1 cellular context compared by ENCODE assay signal in the genomic region with DNA sequence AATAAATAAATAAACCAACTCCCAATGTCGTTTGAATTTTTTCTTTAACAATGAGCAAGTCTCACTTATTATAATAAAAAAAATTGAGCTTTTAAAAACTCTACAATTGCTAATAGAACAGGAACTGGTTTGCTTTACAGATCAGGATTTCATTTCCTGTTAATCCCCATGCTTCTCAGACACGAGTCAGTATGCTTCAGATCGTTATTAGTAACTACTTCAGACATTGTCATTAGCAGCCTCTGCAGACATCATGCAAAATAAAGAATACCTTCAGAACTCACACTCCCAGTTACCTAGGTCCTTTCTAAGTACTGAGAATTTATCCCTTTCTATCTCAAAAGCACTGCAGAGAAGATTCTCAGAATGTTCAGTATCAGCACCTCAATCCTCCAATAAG.
TF ChIP-seq lines count a peak whose summit lies in the region.

No MANE protein-coding gene starts in this region.

TF ChIP-seq in HepG2, 621 proteins besides CTCF, POLR2A, EP300 and RAD21:
- TF ChIP-seq, protein P1, sequence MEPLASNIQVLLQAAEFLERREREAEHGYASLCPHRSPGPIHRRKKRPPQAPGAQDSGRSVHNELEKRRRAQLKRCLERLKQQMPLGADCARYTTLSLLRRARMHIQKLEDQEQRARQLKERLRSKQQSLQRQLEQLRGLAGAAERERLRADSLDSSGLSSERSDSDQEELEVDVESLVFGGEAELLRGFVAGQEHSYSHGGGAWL (CRISPR knock-in tag; IDR thresholded peaks at IDR 0.05): no peak
- TF ChIP-seq SRSF9 (IDR thresholded peaks at IDR 0.05; ENCODE audit: borderline replicate concordance, insufficient read depth, low read depth, low read length, poor library complexity, severe bottlenecking) (no peak), GATAD1 (CRISPR knock-in tag; IDR thresholded peaks at IDR 0.05) (no peak), ZNF768 (CRISPR knock-in tag; IDR thresholded peaks at IDR 0.05) (no peak), TBX3 (IDR thresholded peaks at IDR 0.05; ENCODE audit: borderline replicate concordance) (no peak), ZZZ3 (CRISPR knock-in tag; IDR thresholded peaks at IDR 0.05; ENCODE audit: borderline replicate concordance) (no peak), RFX5 (IDR thresholded peaks at IDR 0.05; ENCODE audit: low read depth, low read length) (no peak), SP5 (CRISPR knock-in tag; IDR thresholded peaks at IDR 0.05; ENCODE audit: borderline replicate concordance, low read depth) (no peak), CCDC6 (CRISPR knock-in tag; IDR thresholded peaks at IDR 0.05) (no peak), PAX8 (CRISPR knock-in tag; IDR thresholded peaks at IDR 0.05; ENCODE audit: borderline replicate concordance) (no peak), ZNF788 (CRISPR knock-in tag; IDR thresholded peaks at IDR 0.05; ENCODE audit: borderline replicate concordance) (no peak), NR1H2 (CRISPR knock-in tag; IDR thresholded peaks at IDR 0.05; ENCODE audit: borderline replicate concordance, low read depth) (no peak), ZNF550 (CRISPR knock-in tag; IDR thresholded peaks at IDR 0.05; ENCODE audit: borderline replicate concordance) (no peak), MYC (CRISPR knock-in tag; IDR thresholded peaks at IDR 0.05; ENCODE audit: borderline replicate concordance) (no peak), CREB1 (IDR thresholded peaks at IDR 0.05) (no peak), CREB1 (CRISPR knock-in tag; IDR thresholded peaks at IDR 0.05) (no peak)
- TF ChIP-seq, protein P2, sequence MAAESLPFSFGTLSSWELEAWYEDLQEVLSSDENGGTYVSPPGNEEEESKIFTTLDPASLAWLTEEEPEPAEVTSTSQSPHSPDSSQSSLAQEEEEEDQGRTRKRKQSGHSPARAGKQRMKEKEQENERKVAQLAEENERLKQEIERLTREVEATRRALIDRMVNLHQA (CRISPR knock-in tag; IDR thresholded peaks at IDR 0.05): no peak
- TF ChIP-seq, protein P3, sequence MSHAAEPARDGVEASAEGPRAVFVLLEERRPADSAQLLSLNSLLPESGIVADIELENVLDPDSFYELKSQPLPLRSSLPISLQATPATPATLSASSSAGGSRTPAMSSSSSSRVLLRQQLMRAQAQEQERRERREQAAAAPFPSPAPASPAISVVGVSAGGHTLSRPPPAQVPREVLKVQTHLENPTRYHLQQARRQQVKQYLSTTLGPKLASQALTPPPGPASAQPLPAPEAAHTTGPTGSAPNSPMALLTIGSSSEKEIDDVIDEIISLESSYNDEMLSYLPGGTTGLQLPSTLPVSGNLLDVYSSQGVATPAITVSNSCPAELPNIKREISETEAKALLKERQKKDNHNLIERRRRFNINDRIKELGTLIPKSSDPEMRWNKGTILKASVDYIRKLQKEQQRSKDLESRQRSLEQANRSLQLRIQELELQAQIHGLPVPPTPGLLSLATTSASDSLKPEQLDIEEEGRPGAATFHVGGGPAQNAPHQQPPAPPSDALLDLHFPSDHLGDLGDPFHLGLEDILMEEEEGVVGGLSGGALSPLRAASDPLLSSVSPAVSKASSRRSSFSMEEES (CRISPR knock-in tag; IDR thresholded peaks at IDR 0.05): no peak
- TF ChIP-seq, protein P4, sequence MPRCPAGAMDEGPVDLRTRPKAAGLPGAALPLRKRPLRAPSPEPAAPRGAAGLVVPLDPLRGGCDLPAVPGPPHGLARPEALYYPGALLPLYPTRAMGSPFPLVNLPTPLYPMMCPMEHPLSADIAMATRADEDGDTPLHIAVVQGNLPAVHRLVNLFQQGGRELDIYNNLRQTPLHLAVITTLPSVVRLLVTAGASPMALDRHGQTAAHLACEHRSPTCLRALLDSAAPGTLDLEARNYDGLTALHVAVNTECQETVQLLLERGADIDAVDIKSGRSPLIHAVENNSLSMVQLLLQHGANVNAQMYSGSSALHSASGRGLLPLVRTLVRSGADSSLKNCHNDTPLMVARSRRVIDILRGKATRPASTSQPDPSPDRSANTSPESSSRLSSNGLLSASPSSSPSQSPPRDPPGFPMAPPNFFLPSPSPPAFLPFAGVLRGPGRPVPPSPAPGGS (CRISPR knock-in tag; IDR thresholded peaks at IDR 0.05): no peak
- TF ChIP-seq, protein P5, sequence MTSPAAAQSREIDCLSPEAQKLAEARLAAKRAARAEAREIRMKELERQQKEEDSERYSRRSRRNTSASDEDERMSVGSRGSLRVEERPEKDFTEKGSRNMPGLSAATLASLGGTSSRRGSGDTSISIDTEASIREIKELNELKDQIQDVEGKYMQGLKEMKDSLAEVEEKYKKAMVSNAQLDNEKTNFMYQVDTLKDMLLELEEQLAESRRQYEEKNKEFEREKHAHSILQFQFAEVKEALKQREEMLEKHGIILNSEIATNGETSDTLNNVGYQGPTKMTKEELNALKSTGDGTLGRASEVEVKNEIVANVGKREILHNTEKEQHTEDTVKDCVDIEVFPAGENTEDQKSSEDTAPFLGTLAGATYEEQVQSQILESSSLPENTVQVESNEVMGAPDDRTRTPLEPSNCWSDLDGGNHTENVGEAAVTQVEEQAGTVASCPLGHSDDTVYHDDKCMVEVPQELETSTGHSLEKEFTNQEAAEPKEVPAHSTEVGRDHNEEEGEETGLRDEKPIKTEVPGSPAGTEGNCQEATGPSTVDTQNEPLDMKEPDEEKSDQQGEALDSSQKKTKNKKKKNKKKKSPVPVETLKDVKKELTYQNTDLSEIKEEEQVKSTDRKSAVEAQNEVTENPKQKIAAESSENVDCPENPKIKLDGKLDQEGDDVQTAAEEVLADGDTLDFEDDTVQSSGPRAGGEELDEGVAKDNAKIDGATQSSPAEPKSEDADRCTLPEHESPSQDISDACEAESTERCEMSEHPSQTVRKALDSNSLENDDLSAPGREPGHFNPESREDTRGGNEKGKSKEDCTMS (CRISPR knock-in tag; conservative IDR thresholded peaks at IDR 0.05): no peak
- TF ChIP-seq, protein P6, sequence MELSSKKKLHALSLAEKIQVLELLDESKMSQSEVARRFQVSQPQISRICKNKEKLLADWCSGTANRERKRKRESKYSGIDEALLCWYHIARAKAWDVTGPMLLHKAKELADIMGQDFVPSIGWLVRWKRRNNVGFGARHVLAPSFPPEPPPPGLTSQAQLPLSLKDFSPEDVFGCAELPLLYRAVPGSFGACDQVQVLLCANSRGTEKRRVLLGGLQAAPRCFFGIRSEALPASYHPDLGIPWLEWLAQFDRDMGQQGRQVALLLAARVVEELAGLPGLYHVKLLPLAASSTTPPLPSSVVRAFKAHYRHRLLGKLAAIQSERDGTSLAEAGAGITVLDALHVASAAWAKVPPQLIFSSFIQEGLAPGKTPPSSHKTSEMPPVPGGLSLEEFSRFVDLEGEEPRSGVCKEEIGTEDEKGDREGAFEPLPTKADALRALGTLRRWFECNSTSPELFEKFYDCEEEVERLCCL (CRISPR knock-in tag; IDR thresholded peaks at IDR 0.05; ENCODE audit: borderline replicate concordance): no peak
TF ChIP-seq in HepG2: peak in this region for 0.
